In the genomic region with DNA sequence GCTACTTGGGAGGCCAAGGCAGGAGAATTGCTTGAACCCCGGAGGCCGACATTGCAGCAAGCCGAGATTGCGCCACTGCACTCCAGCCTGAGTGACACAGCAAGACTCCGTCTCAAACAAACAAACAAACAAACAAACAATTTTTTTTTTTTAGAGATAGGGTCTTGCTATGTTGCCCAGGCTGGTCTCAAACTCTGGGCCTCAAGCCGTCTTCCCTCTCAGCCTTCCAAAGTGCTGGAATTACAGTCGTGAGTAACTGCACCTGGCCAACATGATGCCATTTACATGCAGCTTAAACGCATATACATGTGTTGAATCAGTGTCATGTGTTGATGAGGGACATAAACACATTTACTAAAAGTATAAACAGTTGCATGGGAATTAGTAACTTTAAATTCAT, we compare ENCODE assay signal across 16 cellular contexts. TPM values are rescaled to one million over a fixed set of nuclear protein-coding genes. Genes with fewer than 3 reads are reported as not detected.
A peak's percentile ranks its signal among the peaks of the same experiment; 100 is the strongest.
DNase-seq lines count a peak whose midpoint lies in the region; ATAC-seq and TF ChIP-seq lines count a peak whose summit lies in the region.
"Had no signal": no experiment of that assay in that cellular context is flagged by ENCODE, and none has a peak within 500 bp of the region (broad histone marks: within the 10 kb centered on the region; RNA-seq: fewer than 3 reads in every experiment).

No MANE protein-coding gene starts in this region.

- H3K36me3 Mint-ChIP-seq in MCF 10A (ENCODE audit: insufficient read depth, unreplicated experiment) (peaks cover 12% of the 10 kb centered on the region), type B pancreatic cell (peaks cover 7% of the 10 kb centered on the region)
- H3K36me3 Mint-ChIP-seq in activated CD8-positive, alpha-beta T cell treated with anti-CD3 and anti-CD28 coated beads, Interleukin-2, amount 10 ng/mL, durations not matched to agents 7 days and 5 days (ENCODE audit: low read depth) = peaks cover 79% of the 10 kb centered on the region

- CTCF ChIA-PET in MCF 10A (lab: Yijun Ruan, JAX) = interaction anchor here (0.8 to 1.3 kb wide), 5 partner anchors 16 to 306 kb away, joined by 3 to 5 read pairs (median 3); no protein-coding TSS in a partner anchor
- CTCF ChIA-PET in activated CD8-positive, alpha-beta T cell treated with anti-CD3 and anti-CD28 coated beads, Interleukin-2, amount 10 ng/mL, durations not matched to agents 7 days and 5 days (lab: Charles Lee) = interaction anchor here (1.0 to 7.1 kb wide), 13 partner anchors 22 to 299 kb away, joined by 3 to 89 read pairs (median 9); a partner anchor contains a TSS

- no peak for ATAC-seq in activated CD8-positive, alpha-beta T cell treated with anti-CD3 and anti-CD28 coated beads, Interleukin-2, amount 10 ng/mL, durations not matched to agents 7 days and 5 days
- ATAC-seq: left cardiac atrium had no signal

- H3K27ac Mint-ChIP-seq in MCF 10A (ENCODE audit: low read depth, unreplicated experiment) = no peak overlapping the region
- H3K27ac Mint-ChIP-seq in activated CD8-positive, alpha-beta T cell treated with anti-CD3 and anti-CD28 coated beads, Interleukin-2, amount 10 ng/mL, durations not matched to agents 7 days and 5 days = peak overlapping the region; percentile 98
- no peak overlapping the region for H3K27ac Mint-ChIP-seq in type B pancreatic cell

- intact Hi-C loops in MCF 10A (cut with micrococcal nuclease) = loop anchor here (5.0 to 10.0 kb wide), 2 partner anchors 74 to 291 kb away; no protein-coding TSS in a partner anchor
- intact Hi-C loops in breast epithelium (cut with DNase I; ENCODE audit: low total_unique reads) = no loop called here

- H3K4me3 Mint-ChIP-seq in MCF 10A (ENCODE audit: unreplicated experiment) (peak overlapping the region; percentile 98), type B pancreatic cell (peak overlapping the region; percentile 98)
- peak overlapping the region; percentile 99 for H3K4me3 Mint-ChIP-seq in activated CD8-positive, alpha-beta T cell treated with anti-CD3 and anti-CD28 coated beads, Interleukin-2, amount 10 ng/mL, durations not matched to agents 7 days and 5 days

- TF ChIP-seq CTCF in MCF 10A (IDR thresholded peaks at IDR 0.05; ENCODE audit: unreplicated experiment) = no peak
- no peak for TF ChIP-seq CTCF in breast epithelium (IDR thresholded peaks at IDR 0.05)
- TF ChIP-seq CTCF in type B pancreatic cell (conservative IDR thresholded peaks at IDR 0.05) = no peak
- no peak for TF ChIP-seq CTCF in coronary artery (IDR thresholded peaks at IDR 0.05)

- H3K4me1 ChIP-seq in breast epithelium (peaks cover 0 to 3% of the 10 kb centered on the region in 2 donors), mononuclear cell (ENCODE audit: insufficient read depth, low read length) (peaks cover 67% of the 10 kb centered on the region)

- DNase-seq in MCF 10A (ENCODE audit: unreplicated experiment) (no peak), breast epithelium (ENCODE audit: low spot score in 2 of 2) (no peak), type B pancreatic cell (ENCODE audit: extremely low spot score, unreplicated experiment) (no peak), ecto neural progenitor cell (ENCODE audit: low spot score) (no peak), NCI-H510A treated with DMSO at 0.1 percent for 48 hours (lab: John Stamatoyannopoulos, UW) (no peak), coronary artery (ENCODE audit: low spot score) (no peak)
- DNase-seq in activated CD8-positive, alpha-beta T cell treated with anti-CD3 and anti-CD28 coated beads, Interleukin-2, amount 10 ng/mL, durations not matched to agents 7 days and 5 days = no peak
- DNase-seq: anterior cingulate cortex, GF-D8, left cardiac atrium, MG63, testis had no signal

- H3K4me3 ChIP-seq in breast epithelium (no peak overlapping the region), mononuclear cell (ENCODE audit: low read length) (peak overlapping the region; percentile 99), coronary artery (no peak overlapping the region)
- H3K4me3 ChIP-seq: MG63, ovary had no signal

- H3K4me1 Mint-ChIP-seq in MCF 10A (ENCODE audit: insufficient read depth, unreplicated experiment) (peaks cover 49% of the 10 kb centered on the region), type B pancreatic cell (ENCODE audit: unreplicated experiment) (peaks cover 27% of the 10 kb centered on the region)
- H3K4me1 Mint-ChIP-seq in activated CD8-positive, alpha-beta T cell treated with anti-CD3 and anti-CD28 coated beads, Interleukin-2, amount 10 ng/mL, durations not matched to agents 7 days and 5 days (ENCODE audit: low read depth) = peaks cover 56% of the 10 kb centered on the region

- no peaks in the 10 kb centered on the region for H3K9me3 Mint-ChIP-seq in MCF 10A (ENCODE audit: unreplicated experiment)
- H3K9me3 Mint-ChIP-seq in activated CD8-positive, alpha-beta T cell treated with anti-CD3 and anti-CD28 coated beads, Interleukin-2, amount 10 ng/mL, durations not matched to agents 7 days and 5 days (ENCODE audit: insufficient read depth) = no peaks in the 10 kb centered on the region
- H3K9me3 Mint-ChIP-seq in type B pancreatic cell = no peaks in the 10 kb centered on the region

- H3K9me3 ChIP-seq in breast epithelium (no peaks in the 10 kb centered on the region), mononuclear cell (ENCODE audit: low read depth, low read length) (no peaks in the 10 kb centered on the region)
- H3K9me3 ChIP-seq: MG63, ovary, testis had no signal

- no peak overlapping the region for H3K27ac ChIP-seq in breast epithelium
- H3K27ac ChIP-seq in coronary artery = no peak overlapping the region
- H3K27ac ChIP-seq: ovary, testis had no signal

- no peaks in the 10 kb centered on the region for H3K27me3 Mint-ChIP-seq in MCF 10A (ENCODE audit: insufficient read depth, unreplicated experiment)
- no peaks in the 10 kb centered on the region for H3K27me3 Mint-ChIP-seq in activated CD8-positive, alpha-beta T cell treated with anti-CD3 and anti-CD28 coated beads, Interleukin-2, amount 10 ng/mL, durations not matched to agents 7 days and 5 days (ENCODE audit: low read depth)
- H3K27me3 Mint-ChIP-seq in type B pancreatic cell = peaks cover 8% of the 10 kb centered on the region

- no peaks in the 10 kb centered on the region for H3K36me3 ChIP-seq in breast epithelium
- H3K36me3 ChIP-seq: ovary had no signal

- H3K27me3 ChIP-seq in breast epithelium (no peaks in the 10 kb centered on the region), mononuclear cell (ENCODE audit: insufficient read depth, low read length) (no peaks in the 10 kb centered on the region)
- H3K27me3 ChIP-seq: MG63, ovary, testis had no signal

- BruUV-seq in MCF 10A (replicated peaks; lab: Mats Ljungman, UMichigan) = no TSS peak

- POLR2A ChIA-PET in MCF 10A (lab: Yijun Ruan, JAX) = interaction anchor here (0.6 to 4.4 kb wide), 7 partner anchors 14 to 346 kb away, joined by 3 to 35 read pairs (median 3); a partner anchor contains a TSS
- POLR2A ChIA-PET in activated CD8-positive, alpha-beta T cell treated with anti-CD3 and anti-CD28 coated beads, Interleukin-2, amount 10 ng/mL, durations not matched to agents 7 days and 5 days (lab: Charles Lee) = interaction anchor here (0.8 to 8.6 kb wide), 18 partner anchors 9 to 568 kb away, joined by 3 to 335 read pairs (median 4); a partner anchor contains a TSS

- no peak for TF ChIP-seq POLR2A in breast epithelium (IDR thresholded peaks at IDR 0.05)

RNA-seq across cellular contexts. Expression of a gene that starts 2.0 kb away (rescaled TPM):
- total RNA-seq in MCF 10A (2022) (133 and 205 TPM in 2 replicates), breast epithelium (10 to 100 TPM; 29.8 to 35.0 (median 34.1) TPM), mononuclear cell (47.8 TPM), type B pancreatic cell (ENCODE audit: low replicate concordance) (21.7 and 42.1 TPM in 2 replicates)
- total RNA-seq in activated CD8-positive, alpha-beta T cell treated with anti-CD3 and anti-CD28 coated beads, Interleukin-2, amount 10 ng/mL, durations not matched to agents 7 days and 5 days = 100 to 1,000 TPM; 209 to 212 TPM

RNA-seq across cellular contexts. Expression of a gene that starts 46.7 kb away (rescaled TPM):
- not detected in 2 replicates for total RNA-seq in MCF 10A (2022)
- not detected for total RNA-seq in breast epithelium
- total RNA-seq in activated CD8-positive, alpha-beta T cell treated with anti-CD3 and anti-CD28 coated beads, Interleukin-2, amount 10 ng/mL, durations not matched to agents 7 days and 5 days = not detected
- total RNA-seq in mononuclear cell = not detected
- total RNA-seq in type B pancreatic cell (ENCODE audit: low replicate concordance) = not detected in 2 replicates
- total RNA-seq: endothelial cell of umbilical vein, fibroblast of villous mesenchyme, left cardiac atrium, ovary had no signal
